In the genomic region with DNA sequence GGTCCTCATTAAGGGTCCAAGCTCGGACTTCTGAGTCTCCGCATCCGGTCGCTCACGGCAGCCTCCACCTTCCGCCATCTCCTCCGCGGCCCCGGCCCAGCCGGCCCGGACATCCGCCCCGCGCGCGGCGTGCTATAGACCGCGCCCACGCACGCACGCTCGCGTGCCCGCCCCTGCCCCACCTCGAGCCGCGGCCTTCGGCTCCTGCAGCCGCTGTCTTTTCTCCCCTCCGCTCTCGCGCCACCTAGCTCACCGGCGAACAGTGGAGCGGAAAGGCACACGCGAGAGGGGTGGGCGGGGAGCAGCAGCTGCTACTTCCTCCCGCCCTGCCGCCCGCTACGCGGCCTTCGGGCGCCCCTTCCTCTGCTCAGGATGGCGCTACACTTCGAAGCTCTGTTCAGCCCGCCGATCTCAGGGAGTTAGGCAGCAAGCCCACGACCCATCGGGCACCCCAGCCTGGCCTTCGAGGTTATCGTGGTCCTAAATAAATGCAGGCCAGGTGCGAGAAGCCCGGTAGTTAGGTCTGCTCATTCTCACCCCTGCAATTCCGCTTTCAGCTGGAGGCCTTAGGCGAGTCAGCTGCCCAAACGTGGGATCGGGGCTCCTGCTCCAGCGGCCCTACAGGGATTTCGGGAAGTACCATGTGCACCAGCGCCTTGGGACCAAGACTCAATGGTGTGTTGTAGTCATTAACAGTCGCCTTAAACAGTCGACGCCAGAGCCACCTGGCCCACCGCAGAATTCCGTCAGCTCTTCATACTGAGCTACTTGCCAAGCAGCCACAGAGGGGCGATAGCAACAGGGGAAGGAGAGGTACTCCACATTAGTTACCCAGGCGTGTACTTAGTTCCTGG, we compare ENCODE assay signal across 1 cellular context.
A peak's percentile ranks its signal among the peaks of the same experiment; 100 is the strongest.
TF ChIP-seq lines count a peak whose summit lies in the region.

A gene with protein sequence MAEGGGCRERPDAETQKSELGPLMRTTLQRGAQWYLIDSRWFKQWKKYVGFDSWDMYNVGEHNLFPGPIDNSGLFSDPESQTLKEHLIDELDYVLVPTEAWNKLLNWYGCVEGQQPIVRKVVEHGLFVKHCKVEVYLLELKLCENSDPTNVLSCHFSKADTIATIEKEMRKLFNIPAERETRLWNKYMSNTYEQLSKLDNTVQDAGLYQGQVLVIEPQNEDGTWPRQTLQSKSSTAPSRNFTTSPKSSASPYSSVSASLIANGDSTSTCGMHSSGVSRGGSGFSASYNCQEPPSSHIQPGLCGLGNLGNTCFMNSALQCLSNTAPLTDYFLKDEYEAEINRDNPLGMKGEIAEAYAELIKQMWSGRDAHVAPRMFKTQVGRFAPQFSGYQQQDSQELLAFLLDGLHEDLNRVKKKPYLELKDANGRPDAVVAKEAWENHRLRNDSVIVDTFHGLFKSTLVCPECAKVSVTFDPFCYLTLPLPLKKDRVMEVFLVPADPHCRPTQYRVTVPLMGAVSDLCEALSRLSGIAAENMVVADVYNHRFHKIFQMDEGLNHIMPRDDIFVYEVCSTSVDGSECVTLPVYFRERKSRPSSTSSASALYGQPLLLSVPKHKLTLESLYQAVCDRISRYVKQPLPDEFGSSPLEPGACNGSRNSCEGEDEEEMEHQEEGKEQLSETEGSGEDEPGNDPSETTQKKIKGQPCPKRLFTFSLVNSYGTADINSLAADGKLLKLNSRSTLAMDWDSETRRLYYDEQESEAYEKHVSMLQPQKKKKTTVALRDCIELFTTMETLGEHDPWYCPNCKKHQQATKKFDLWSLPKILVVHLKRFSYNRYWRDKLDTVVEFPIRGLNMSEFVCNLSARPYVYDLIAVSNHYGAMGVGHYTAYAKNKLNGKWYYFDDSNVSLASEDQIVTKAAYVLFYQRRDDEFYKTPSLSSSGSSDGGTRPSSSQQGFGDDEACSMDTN (minus strand): TSS at position 107 of the 854 bp plus-strand sequence. CDS start 29 bp downstream, at position 78.

TF ChIP-seq in WTC11, 78 proteins besides CTCF, POLR2A, EP300 and RAD21 (continued from another document and continues in another):
- TF ChIP-seq ETV6 (CRISPR knock-in tag; IDR thresholded peaks at IDR 0.05) = peak; percentile 75; the same call in 1 of the 2 replicates
- TF ChIP-seq NR3C1 (CRISPR knock-in tag; conservative IDR thresholded peaks at IDR 0.05; ENCODE audit: low read depth) = peak; percentile 81; the same call in 1 of the 2 replicates
- peak; percentile 16; the same call in 1 of the 2 replicates for TF ChIP-seq ZNF121 (CRISPR knock-in tag; IDR thresholded peaks at IDR 0.05)
- TF ChIP-seq, protein P1, sequence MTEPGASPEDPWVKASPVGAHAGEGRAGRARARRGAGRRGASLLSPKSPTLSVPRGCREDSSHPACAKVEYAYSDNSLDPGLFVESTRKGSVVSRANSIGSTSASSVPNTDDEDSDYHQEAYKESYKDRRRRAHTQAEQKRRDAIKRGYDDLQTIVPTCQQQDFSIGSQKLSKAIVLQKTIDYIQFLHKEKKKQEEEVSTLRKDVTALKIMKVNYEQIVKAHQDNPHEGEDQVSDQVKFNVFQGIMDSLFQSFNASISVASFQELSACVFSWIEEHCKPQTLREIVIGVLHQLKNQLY (CRISPR knock-in tag; IDR thresholded peaks at IDR 0.05) = no peak
- TF ChIP-seq, protein P2, sequence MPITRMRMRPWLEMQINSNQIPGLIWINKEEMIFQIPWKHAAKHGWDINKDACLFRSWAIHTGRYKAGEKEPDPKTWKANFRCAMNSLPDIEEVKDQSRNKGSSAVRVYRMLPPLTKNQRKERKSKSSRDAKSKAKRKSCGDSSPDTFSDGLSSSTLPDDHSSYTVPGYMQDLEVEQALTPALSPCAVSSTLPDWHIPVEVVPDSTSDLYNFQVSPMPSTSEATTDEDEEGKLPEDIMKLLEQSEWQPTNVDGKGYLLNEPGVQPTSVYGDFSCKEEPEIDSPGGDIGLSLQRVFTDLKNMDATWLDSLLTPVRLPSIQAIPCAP (CRISPR knock-in tag; IDR thresholded peaks at IDR 0.05) = peak; percentile 55; the same call in 1 of the 2 replicates
- peak; percentile 88 for TF ChIP-seq GABPB1 (CRISPR knock-in tag; IDR thresholded peaks at IDR 0.05)
- TF ChIP-seq, protein P3, sequence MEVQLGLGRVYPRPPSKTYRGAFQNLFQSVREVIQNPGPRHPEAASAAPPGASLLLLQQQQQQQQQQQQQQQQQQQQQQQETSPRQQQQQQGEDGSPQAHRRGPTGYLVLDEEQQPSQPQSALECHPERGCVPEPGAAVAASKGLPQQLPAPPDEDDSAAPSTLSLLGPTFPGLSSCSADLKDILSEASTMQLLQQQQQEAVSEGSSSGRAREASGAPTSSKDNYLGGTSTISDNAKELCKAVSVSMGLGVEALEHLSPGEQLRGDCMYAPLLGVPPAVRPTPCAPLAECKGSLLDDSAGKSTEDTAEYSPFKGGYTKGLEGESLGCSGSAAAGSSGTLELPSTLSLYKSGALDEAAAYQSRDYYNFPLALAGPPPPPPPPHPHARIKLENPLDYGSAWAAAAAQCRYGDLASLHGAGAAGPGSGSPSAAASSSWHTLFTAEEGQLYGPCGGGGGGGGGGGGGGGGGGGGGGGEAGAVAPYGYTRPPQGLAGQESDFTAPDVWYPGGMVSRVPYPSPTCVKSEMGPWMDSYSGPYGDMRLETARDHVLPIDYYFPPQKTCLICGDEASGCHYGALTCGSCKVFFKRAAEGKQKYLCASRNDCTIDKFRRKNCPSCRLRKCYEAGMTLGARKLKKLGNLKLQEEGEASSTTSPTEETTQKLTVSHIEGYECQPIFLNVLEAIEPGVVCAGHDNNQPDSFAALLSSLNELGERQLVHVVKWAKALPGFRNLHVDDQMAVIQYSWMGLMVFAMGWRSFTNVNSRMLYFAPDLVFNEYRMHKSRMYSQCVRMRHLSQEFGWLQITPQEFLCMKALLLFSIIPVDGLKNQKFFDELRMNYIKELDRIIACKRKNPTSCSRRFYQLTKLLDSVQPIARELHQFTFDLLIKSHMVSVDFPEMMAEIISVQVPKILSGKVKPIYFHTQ (CRISPR knock-in tag; IDR thresholded peaks at IDR 0.05) = no peak
- TF ChIP-seq NFE2L1 (CRISPR knock-in tag; IDR thresholded peaks at IDR 0.05) = peak; percentile 76
- peak; percentile 33; the same call in 1 of the 2 replicates for TF ChIP-seq EMX1 (CRISPR knock-in tag; IDR thresholded peaks at IDR 0.05)
- TF ChIP-seq, protein P4, sequence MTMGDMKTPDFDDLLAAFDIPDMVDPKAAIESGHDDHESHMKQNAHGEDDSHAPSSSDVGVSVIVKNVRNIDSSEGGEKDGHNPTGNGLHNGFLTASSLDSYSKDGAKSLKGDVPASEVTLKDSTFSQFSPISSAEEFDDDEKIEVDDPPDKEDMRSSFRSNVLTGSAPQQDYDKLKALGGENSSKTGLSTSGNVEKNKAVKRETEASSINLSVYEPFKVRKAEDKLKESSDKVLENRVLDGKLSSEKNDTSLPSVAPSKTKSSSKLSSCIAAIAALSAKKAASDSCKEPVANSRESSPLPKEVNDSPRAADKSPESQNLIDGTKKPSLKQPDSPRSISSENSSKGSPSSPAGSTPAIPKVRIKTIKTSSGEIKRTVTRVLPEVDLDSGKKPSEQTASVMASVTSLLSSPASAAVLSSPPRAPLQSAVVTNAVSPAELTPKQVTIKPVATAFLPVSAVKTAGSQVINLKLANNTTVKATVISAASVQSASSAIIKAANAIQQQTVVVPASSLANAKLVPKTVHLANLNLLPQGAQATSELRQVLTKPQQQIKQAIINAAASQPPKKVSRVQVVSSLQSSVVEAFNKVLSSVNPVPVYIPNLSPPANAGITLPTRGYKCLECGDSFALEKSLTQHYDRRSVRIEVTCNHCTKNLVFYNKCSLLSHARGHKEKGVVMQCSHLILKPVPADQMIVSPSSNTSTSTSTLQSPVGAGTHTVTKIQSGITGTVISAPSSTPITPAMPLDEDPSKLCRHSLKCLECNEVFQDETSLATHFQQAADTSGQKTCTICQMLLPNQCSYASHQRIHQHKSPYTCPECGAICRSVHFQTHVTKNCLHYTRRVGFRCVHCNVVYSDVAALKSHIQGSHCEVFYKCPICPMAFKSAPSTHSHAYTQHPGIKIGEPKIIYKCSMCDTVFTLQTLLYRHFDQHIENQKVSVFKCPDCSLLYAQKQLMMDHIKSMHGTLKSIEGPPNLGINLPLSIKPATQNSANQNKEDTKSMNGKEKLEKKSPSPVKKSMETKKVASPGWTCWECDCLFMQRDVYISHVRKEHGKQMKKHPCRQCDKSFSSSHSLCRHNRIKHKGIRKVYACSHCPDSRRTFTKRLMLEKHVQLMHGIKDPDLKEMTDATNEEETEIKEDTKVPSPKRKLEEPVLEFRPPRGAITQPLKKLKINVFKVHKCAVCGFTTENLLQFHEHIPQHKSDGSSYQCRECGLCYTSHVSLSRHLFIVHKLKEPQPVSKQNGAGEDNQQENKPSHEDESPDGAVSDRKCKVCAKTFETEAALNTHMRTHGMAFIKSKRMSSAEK (CRISPR knock-in tag; IDR thresholded peaks at IDR 0.05; ENCODE audit: borderline replicate concordance) = no peak
- peak; percentile 25; the same call in 1 of the 2 replicates for TF ChIP-seq NR1H2 (CRISPR knock-in tag; IDR thresholded peaks at IDR 0.05)
- TF ChIP-seq, protein P5, sequence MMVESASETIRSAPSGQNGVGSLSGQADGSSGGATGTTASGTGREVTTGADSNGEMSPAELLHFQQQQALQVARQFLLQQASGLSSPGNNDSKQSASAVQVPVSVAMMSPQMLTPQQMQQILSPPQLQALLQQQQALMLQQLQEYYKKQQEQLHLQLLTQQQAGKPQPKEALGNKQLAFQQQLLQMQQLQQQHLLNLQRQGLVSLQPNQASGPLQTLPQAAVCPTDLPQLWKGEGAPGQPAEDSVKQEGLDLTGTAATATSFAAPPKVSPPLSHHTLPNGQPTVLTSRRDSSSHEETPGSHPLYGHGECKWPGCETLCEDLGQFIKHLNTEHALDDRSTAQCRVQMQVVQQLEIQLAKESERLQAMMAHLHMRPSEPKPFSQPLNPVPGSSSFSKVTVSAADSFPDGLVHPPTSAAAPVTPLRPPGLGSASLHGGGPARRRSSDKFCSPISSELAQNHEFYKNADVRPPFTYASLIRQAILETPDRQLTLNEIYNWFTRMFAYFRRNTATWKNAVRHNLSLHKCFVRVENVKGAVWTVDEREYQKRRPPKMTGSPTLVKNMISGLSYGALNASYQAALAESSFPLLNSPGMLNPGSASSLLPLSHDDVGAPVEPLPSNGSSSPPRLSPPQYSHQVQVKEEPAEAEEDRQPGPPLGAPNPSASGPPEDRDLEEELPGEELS (CRISPR knock-in tag; IDR thresholded peaks at IDR 0.05) = peak; percentile 92
- TF ChIP-seq ZBTB21 (CRISPR knock-in tag; IDR thresholded peaks at IDR 0.05; ENCODE audit: borderline replicate concordance) = peak; percentile 89; the same call in 1 of the 2 replicates
- TF ChIP-seq ZNF416 (CRISPR knock-in tag; IDR thresholded peaks at IDR 0.05) = no peak
- TF ChIP-seq FOXJ3 (CRISPR knock-in tag; IDR thresholded peaks at IDR 0.05; ENCODE audit: borderline replicate concordance) = no peak
- no peak for TF ChIP-seq JUN (CRISPR knock-in tag; IDR thresholded peaks at IDR 0.05)
- TF ChIP-seq, protein P6, sequence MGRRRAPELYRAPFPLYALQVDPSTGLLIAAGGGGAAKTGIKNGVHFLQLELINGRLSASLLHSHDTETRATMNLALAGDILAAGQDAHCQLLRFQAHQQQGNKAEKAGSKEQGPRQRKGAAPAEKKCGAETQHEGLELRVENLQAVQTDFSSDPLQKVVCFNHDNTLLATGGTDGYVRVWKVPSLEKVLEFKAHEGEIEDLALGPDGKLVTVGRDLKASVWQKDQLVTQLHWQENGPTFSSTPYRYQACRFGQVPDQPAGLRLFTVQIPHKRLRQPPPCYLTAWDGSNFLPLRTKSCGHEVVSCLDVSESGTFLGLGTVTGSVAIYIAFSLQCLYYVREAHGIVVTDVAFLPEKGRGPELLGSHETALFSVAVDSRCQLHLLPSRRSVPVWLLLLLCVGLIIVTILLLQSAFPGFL (CRISPR knock-in tag; IDR thresholded peaks at IDR 0.05; ENCODE audit: borderline replicate concordance) = peak; percentile 90
- TF ChIP-seq, protein P7, sequence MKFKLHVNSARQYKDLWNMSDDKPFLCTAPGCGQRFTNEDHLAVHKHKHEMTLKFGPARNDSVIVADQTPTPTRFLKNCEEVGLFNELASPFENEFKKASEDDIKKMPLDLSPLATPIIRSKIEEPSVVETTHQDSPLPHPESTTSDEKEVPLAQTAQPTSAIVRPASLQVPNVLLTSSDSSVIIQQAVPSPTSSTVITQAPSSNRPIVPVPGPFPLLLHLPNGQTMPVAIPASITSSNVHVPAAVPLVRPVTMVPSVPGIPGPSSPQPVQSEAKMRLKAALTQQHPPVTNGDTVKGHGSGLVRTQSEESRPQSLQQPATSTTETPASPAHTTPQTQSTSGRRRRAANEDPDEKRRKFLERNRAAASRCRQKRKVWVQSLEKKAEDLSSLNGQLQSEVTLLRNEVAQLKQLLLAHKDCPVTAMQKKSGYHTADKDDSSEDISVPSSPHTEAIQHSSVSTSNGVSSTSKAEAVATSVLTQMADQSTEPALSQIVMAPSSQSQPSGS (CRISPR knock-in tag; IDR thresholded peaks at IDR 0.05; ENCODE audit: borderline replicate concordance, low read depth) = no peak
- 0 out of 2 replicates have a peak, but pooled peaks have one; percentile 23 for TF ChIP-seq NFYB (CRISPR knock-in tag; conservative IDR thresholded peaks at IDR 0.05; ENCODE audit: low read depth)
- TF ChIP-seq ZNF138 (CRISPR knock-in tag; conservative IDR thresholded peaks at IDR 0.05) = peak; percentile 92
- no peak for TF ChIP-seq ZNF317 (CRISPR knock-in tag; IDR thresholded peaks at IDR 0.05; ENCODE audit: borderline replicate concordance, low read depth)
- TF ChIP-seq CBFB (CRISPR knock-in tag; IDR thresholded peaks at IDR 0.05; ENCODE audit: low read depth) = 0 out of 2 replicates have a peak, but pooled peaks have one; percentile 44
- TF ChIP-seq SMAD4 (CRISPR knock-in tag; IDR thresholded peaks at IDR 0.05) = no peak; the same call in 1 of the 2 replicates
- no peak for TF ChIP-seq ZNF263 (CRISPR knock-in tag; IDR thresholded peaks at IDR 0.05; ENCODE audit: low read depth)
- TF ChIP-seq, protein P8, sequence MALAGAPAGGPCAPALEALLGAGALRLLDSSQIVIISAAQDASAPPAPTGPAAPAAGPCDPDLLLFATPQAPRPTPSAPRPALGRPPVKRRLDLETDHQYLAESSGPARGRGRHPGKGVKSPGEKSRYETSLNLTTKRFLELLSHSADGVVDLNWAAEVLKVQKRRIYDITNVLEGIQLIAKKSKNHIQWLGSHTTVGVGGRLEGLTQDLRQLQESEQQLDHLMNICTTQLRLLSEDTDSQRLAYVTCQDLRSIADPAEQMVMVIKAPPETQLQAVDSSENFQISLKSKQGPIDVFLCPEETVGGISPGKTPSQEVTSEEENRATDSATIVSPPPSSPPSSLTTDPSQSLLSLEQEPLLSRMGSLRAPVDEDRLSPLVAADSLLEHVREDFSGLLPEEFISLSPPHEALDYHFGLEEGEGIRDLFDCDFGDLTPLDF (CRISPR knock-in tag; IDR thresholded peaks at IDR 0.05) = peak; percentile 16; the same call in 1 of the 2 replicates
- TF ChIP-seq, protein P9, sequence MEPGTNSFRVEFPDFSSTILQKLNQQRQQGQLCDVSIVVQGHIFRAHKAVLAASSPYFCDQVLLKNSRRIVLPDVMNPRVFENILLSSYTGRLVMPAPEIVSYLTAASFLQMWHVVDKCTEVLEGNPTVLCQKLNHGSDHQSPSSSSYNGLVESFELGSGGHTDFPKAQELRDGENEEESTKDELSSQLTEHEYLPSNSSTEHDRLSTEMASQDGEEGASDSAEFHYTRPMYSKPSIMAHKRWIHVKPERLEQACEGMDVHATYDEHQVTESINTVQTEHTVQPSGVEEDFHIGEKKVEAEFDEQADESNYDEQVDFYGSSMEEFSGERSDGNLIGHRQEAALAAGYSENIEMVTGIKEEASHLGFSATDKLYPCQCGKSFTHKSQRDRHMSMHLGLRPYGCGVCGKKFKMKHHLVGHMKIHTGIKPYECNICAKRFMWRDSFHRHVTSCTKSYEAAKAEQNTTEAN (CRISPR knock-in tag; IDR thresholded peaks at IDR 0.05) = peak; percentile 92; the same call in 1 of the 2 replicates
- TF ChIP-seq, protein P10, sequence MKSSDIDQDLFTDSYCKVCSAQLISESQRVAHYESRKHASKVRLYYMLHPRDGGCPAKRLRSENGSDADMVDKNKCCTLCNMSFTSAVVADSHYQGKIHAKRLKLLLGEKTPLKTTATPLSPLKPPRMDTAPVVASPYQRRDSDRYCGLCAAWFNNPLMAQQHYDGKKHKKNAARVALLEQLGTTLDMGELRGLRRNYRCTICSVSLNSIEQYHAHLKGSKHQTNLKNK (CRISPR knock-in tag; IDR thresholded peaks at IDR 0.05) = no peak
